ENCODE assay signal across 20 cellular contexts in genomic region chr11:114284021-114284420, GRCh38. TPM values are rescaled to one million over a fixed set of nuclear protein-coding genes. Genes with fewer than 3 reads are reported as not detected.
DNase-seq lines count a peak whose midpoint lies in the region; ATAC-seq, FAIRE-seq and TF ChIP-seq lines count a peak whose summit lies in the region.
"Had no signal": no experiment of that assay in that cellular context is flagged by ENCODE, and none has a peak within 500 bp of the region (broad histone marks: within the 10 kb centered on the region; RNA-seq: fewer than 3 reads in every experiment).

No MANE protein-coding gene starts in this region.

- intact Hi-C loops in left colon (cut with DNase I, micrococcal nuclease) = no loop called here

- POLR2A ChIA-PET in A549 (lab: Yijun Ruan, JAX) = no interaction called here

- no peak overlapping the region for H3K4me3 Mint-ChIP-seq in neural progenitor cell
- H3K4me3 Mint-ChIP-seq: activated naive CD8-positive, alpha-beta T cell treated with anti-CD3 and anti-CD28 coated beads for 36 hours; immature natural killer cell; T-helper 1 cell treated with Interleukin-12 subunit alpha and Interleukin-12 subunit beta and Interleukin-4 antibody, amounts not matched to agents 30 μg/mL and 1 μg/mL, for 36 hours had no signal

- no peak for TF ChIP-seq CTCF in A549 (IDR thresholded peaks at IDR 0.05)
- no peak for TF ChIP-seq CTCF in neural progenitor cell (IDR thresholded peaks at IDR 0.05)
- no peak for TF ChIP-seq CTCF in hepatocyte (IDR thresholded peaks at IDR 0.05; ENCODE audit: poor library complexity)

- H3K27me3 Mint-ChIP-seq in neural progenitor cell (ENCODE audit: insufficient read depth, low read depth) = no peaks in the 10 kb centered on the region
- H3K27me3 Mint-ChIP-seq: activated naive CD8-positive, alpha-beta T cell treated with anti-CD3 and anti-CD28 coated beads for 36 hours had no signal

- FAIRE-seq in A549 (lab: Jason Lieb, UNC) = no peak

- H3K4me2 ChIP-seq in A549 (peak overlapping the region; percentile 32; the same call in 2 of the 3 replicates), neural progenitor cell (no peak overlapping the region), hepatocyte (no peak overlapping the region)

- no peak for DNase-seq in A549 (ENCODE audit: low read depth in 1 of 2, low spot score in 1 of 2)
- DNase-seq in DMS53 (lab: John Stamatoyannopoulos, UW) = peak; percentile 45
- peak; percentile 64 for DNase-seq in NCI-H2196 treated with DMSO at 0.1 percent for 48 hours (lab: John Stamatoyannopoulos, UW; ENCODE audit: unreplicated experiment)
- peak in 1 of 2 donors; percentile 45 for DNase-seq in left colon
- no peak for DNase-seq in activated naive CD4-positive, alpha-beta T cell treated with anti-CD3 and anti-CD28 coated beads, Interleukin-2, amount 50 U/mL, for 72 hours (ENCODE audit: low spot score in 2 of 2)
- no peak for DNase-seq in neural progenitor cell (ENCODE audit: low spot score)
- no peak for DNase-seq in hepatocyte (ENCODE audit: low spot score)
- DNase-seq: activated CD4-positive, alpha-beta T cell treated with anti-CD3 and anti-CD28 coated beads for 1 hour; activated naive CD8-positive, alpha-beta T cell treated with anti-CD3 and anti-CD28 coated beads for 36 hours; immature natural killer cell; Karpas-422; NCI-H446; stimulated activated CD4-positive, alpha-beta T cell treated with anti-CD3 and anti-CD28 coated beads, Interleukin-2, amount 100 ng/mL, for 24 hours; testis had no signal

- no peaks in the 10 kb centered on the region for H3K27me3 ChIP-seq in neural progenitor cell
- no peaks in the 10 kb centered on the region for H3K27me3 ChIP-seq in hepatocyte
- H3K27me3 ChIP-seq: cardiac muscle cell, testis had no signal

- CTCF ChIA-PET in A549 (lab: Yijun Ruan, JAX) = no interaction called here

- H3K9me3 ChIP-seq in A549 = no peaks in the 10 kb centered on the region
- H3K9me3 ChIP-seq in neural progenitor cell (ENCODE audit: low read depth) = no peaks in the 10 kb centered on the region
- no peaks in the 10 kb centered on the region for H3K9me3 ChIP-seq in hepatocyte (ENCODE audit: low read depth)
- H3K9me3 ChIP-seq: psoas muscle, testis had no signal

- H3K36me3 ChIP-seq in neural progenitor cell = no peaks in the 10 kb centered on the region
- H3K36me3 ChIP-seq in hepatocyte (replicated peaks; ENCODE audit: insufficient read depth, low read depth) = no peaks in the 10 kb centered on the region
- H3K36me3 ChIP-seq: cardiac muscle cell had no signal

- peak overlapping the region; percentile 88 to 100 for H3K27ac ChIP-seq in A549
- no peak overlapping the region for H3K27ac ChIP-seq in neural progenitor cell
- H3K27ac ChIP-seq in hepatocyte = no peak overlapping the region
- H3K27ac ChIP-seq: cardiac muscle cell, HL-60, psoas muscle, testis had no signal

- no peak for TF ChIP-seq POLR2A in A549 (IDR thresholded peaks at IDR 0.05; ENCODE audit: low read length)

- no peak overlapping the region for H3K27ac Mint-ChIP-seq in activated naive CD4-positive, alpha-beta T cell treated with anti-CD3 and anti-CD28 coated beads, Interleukin-2, amount 50 U/mL, for 72 hours
- no peak overlapping the region for H3K27ac Mint-ChIP-seq in neural progenitor cell
- H3K27ac Mint-ChIP-seq: activated naive CD8-positive, alpha-beta T cell treated with anti-CD3 and anti-CD28 coated beads for 36 hours; immature natural killer cell; T-helper 1 cell treated with Interleukin-12 subunit alpha and Interleukin-12 subunit beta and Interleukin-4 antibody, amounts not matched to agents 30 μg/mL and 1 μg/mL, for 36 hours had no signal

- no peak for ATAC-seq in A549
- peak; percentile 75 for ATAC-seq in left colon
- ATAC-seq in GM21528 (IDR thresholded peaks at IDR 0.05; ENCODE audit: low FRiP score, unreplicated experiment) = no peak
- ATAC-seq in activated naive CD4-positive, alpha-beta T cell treated with anti-CD3 and anti-CD28 coated beads, Interleukin-2, amount 50 U/mL, for 72 hours = no peak
- ATAC-seq: Panc1 had no signal

- H4K20me1 ChIP-seq in neural progenitor cell (ENCODE audit: low read depth) (no peaks in the 10 kb centered on the region), hepatocyte (ENCODE audit: insufficient read depth, poor library complexity, severe bottlenecking) (no peaks in the 10 kb centered on the region)

- WGBS in A549 (ENCODE audit: missing lambda C conversion rate) = 29% methylated on average over 2 of the region's 2 CpGs
- 86% methylated on average over 2 of the region's 2 CpGs for WGBS in hepatocyte (ENCODE audit: low lambda C conversion rate, missing lambda C conversion rate)

- H3K4me3 ChIP-seq in A549 = no peak overlapping the region
- H3K4me3 ChIP-seq in neural progenitor cell = no peak overlapping the region
- H3K4me3 ChIP-seq in hepatocyte = no peak overlapping the region
- H3K4me3 ChIP-seq: cardiac muscle cell, psoas muscle, testis had no signal

- H3K79me2 ChIP-seq in neural progenitor cell (ENCODE audit: low read depth) = no peaks in the 10 kb centered on the region
- H3K79me2 ChIP-seq in hepatocyte = no peaks in the 10 kb centered on the region

- no peaks in the 10 kb centered on the region for H3F3A ChIP-seq in neural progenitor cell (ENCODE audit: low read depth)

- H3K4me1 Mint-ChIP-seq in neural progenitor cell = peaks cover 4% of the 10 kb centered on the region
- H3K4me1 Mint-ChIP-seq: activated naive CD8-positive, alpha-beta T cell treated with anti-CD3 and anti-CD28 coated beads for 36 hours had no signal

- no peaks in the 10 kb centered on the region for H3K9me3 Mint-ChIP-seq in activated naive CD4-positive, alpha-beta T cell treated with anti-CD3 and anti-CD28 coated beads, Interleukin-2, amount 50 U/mL, for 72 hours
- no peaks in the 10 kb centered on the region for H3K9me3 Mint-ChIP-seq in neural progenitor cell
- H3K9me3 Mint-ChIP-seq: activated naive CD8-positive, alpha-beta T cell treated with anti-CD3 and anti-CD28 coated beads for 36 hours; immature natural killer cell; T-helper 1 cell treated with Interleukin-12 subunit alpha and Interleukin-12 subunit beta and Interleukin-4 antibody, amounts not matched to agents 30 μg/mL and 1 μg/mL, for 36 hours had no signal

- TF ChIP-seq RAD21 in A549 (conservative IDR thresholded peaks at IDR 0.05 in 1 of 2, IDR thresholded peaks at IDR 0.05 in 1 of 2) = no peak

- no peak overlapping the region for H2AFZ ChIP-seq in neural progenitor cell (replicated peaks)
- H2AFZ ChIP-seq in hepatocyte = no peak overlapping the region

- peaks cover 73% of the 10 kb centered on the region for H3K4me1 ChIP-seq in A549
- H3K4me1 ChIP-seq in neural progenitor cell = peaks cover 9% of the 10 kb centered on the region
- H3K4me1 ChIP-seq in hepatocyte (ENCODE audit: insufficient read depth) = peaks cover 6% of the 10 kb centered on the region
- H3K4me1 ChIP-seq: testis had no signal

- H3K36me3 Mint-ChIP-seq in activated naive CD4-positive, alpha-beta T cell treated with anti-CD3 and anti-CD28 coated beads, Interleukin-2, amount 50 U/mL, for 72 hours = no peaks in the 10 kb centered on the region
- H3K36me3 Mint-ChIP-seq in neural progenitor cell = no peaks in the 10 kb centered on the region
- H3K36me3 Mint-ChIP-seq: activated naive CD8-positive, alpha-beta T cell treated with anti-CD3 and anti-CD28 coated beads for 36 hours had no signal

- H3K9ac ChIP-seq in neural progenitor cell = no peak overlapping the region

- no peaks in the 10 kb centered on the region for H3K9me2 ChIP-seq in hepatocyte (replicated peaks; ENCODE audit: insufficient read depth)

- no peak for TF ChIP-seq EP300 in A549 (IDR thresholded peaks at IDR 0.05)

TF ChIP-seq in A549, 52 proteins besides CTCF, POLR2A, EP300 and RAD21:
- TF ChIP-seq FOSL2 (IDR thresholded peaks at IDR 0.05) = no peak
- no peak for TF ChIP-seq FOSL2 (CRISPR knock-in tag; IDR thresholded peaks at IDR 0.05)
- no peak for TF ChIP-seq NR3C1 (IDR thresholded peaks at IDR 0.05)
- TF ChIP-seq MAZ (IDR thresholded peaks at IDR 0.05; ENCODE audit: borderline replicate concordance, low read depth, low read length) = no peak
- no peak for TF ChIP-seq JUNB (IDR thresholded peaks at IDR 0.05)
- TF ChIP-seq ZFP36 (IDR thresholded peaks at IDR 0.05; ENCODE audit: borderline replicate concordance, partially characterized antibody) = no peak
- no peak for TF ChIP-seq EHF (CRISPR knock-in tag; IDR thresholded peaks at IDR 0.05)
- TF ChIP-seq ZSCAN20 (CRISPR knock-in tag; IDR thresholded peaks at IDR 0.05) = no peak
- TF ChIP-seq ELK1 (IDR thresholded peaks at IDR 0.05; ENCODE audit: low read depth, low read length) = no peak
- TF ChIP-seq CEBPB (IDR thresholded peaks at IDR 0.05) = no peak
- no peak for TF ChIP-seq KDM1A (IDR thresholded peaks at IDR 0.05; ENCODE audit: low read depth)
- TF ChIP-seq HOXB5 (CRISPR knock-in tag; IDR thresholded peaks at IDR 0.05) = no peak

RNA-seq across cellular contexts. Expression of gene NNMT, which starts 12.2 kb away (rescaled TPM):
- polyA plus RNA-seq in A549 (2011; rRNA removed) = 285 and 296 TPM in 2 replicates
- polyA plus RNA-seq in A549 (2012; cell fraction: cytosol; rRNA removed) = 196 and 199 TPM in 2 replicates
- polyA plus RNA-seq in A549 (2012; cell fraction: nucleus; rRNA removed) = 179 and 198 TPM in 2 replicates
- polyA plus RNA-seq in A549 (2017; fragmentation: RNase III; extraction: RNeasy Plus Mini Kit Qiagen cat#74134 plus additional on column Dnase treatment) = 295 to 421 TPM (median 390 TPM) in 3 replicates
- polyA minus RNA-seq in A549 (2011; rRNA and poly(A)+ RNA removed) = 123 and 152 TPM in 2 replicates
- total RNA-seq in left colon = 10 to 100 TPM; 27.2 to 42.2 TPM
- not detected for total RNA-seq in activated naive CD4-positive, alpha-beta T cell treated with anti-CD3 and anti-CD28 coated beads, Interleukin-2, amount 50 U/mL, for 72 hours
- total RNA-seq in neural progenitor cell (ENCODE audit: low replicate concordance) = 1.7 TPM in 1 of 2 replicates, not detected in the other
- 115 and 150 TPM in 2 replicates for total RNA-seq in hepatocyte
- polyA plus RNA-seq in hepatocyte = 366 and 385 TPM in 2 replicates
- total RNA-seq: activated naive CD8-positive, alpha-beta T cell treated with anti-CD3 and anti-CD28 coated beads for 36 hours; cardiac muscle cell had no signal

Comparison
In these comparisons a context has a peak if more than half of its experiments do, and no peak if none do; other contexts are left out.
1. DNase-seq: peak in DMS53 (single experiment) and NCI-H2196 treated with DMSO at 0.1 percent for 48 hours (single experiment); none in A549 (0 of 2), activated naive CD4-positive, alpha-beta T cell treated with anti-CD3 and anti-CD28 coated beads, Interleukin-2, amount 50 U/mL, for 72 hours (0 of 2), neural progenitor cell (single experiment) and hepatocyte (single experiment).
2. H3K27ac ChIP-seq: peak in A549 (2 of 2); none in neural progenitor cell (single experiment) and hepatocyte (single experiment).
3. RNA of gene NNMT, which starts 12.2 kb away (total RNA-seq): 115 to 150 TPM in hepatocyte and 27.2 to 42.2 TPM in left colon; not detected in activated naive CD4-positive, alpha-beta T cell treated with anti-CD3 and anti-CD28 coated beads, Interleukin-2, amount 50 U/mL, for 72 hours and 1.7 TPM in neural progenitor cell; every median in the first group is over 10 times any median in the second.